8 cellular contexts compared by ENCODE assay signal in the genomic region with DNA sequence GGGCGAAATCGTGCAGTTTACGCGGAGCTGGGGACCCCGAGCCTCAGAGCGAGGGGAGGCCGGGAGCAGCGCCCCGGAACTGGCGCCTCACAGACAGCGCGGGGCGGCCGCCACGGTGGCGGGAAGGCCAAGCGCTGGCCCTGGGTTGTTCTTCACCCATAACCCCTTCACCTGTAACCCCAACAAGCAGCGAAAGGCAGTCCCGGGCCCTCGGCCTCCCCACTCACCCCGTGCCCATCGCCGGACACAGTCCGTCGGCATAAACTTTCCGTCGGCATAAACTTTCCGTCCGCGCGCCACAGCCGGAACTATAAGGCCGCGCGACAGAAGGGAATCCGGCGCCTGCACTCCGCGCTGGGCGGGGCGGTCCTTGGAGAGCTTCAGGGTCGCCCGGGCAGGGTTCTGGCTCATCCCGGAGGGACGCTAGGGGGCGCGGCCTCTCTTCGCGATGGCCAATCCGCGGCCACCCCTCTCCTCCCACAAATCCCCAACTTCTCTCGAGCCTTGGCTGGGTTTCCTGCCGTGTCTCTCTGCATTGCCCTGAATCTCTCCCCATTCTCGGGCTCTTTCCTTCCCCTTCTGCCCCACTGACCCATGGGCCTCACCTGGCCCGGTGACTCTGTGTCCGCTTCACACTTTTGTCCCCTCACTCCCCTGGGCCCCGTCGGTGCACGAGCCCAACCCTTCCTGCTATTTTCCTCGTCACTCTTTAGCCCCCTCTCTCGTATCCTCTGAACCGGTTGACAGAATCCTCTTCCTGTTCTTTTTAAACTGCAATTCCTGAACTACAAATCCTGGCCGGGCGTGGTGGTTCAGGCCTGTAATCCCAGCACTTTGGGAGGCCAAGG. TPM values are rescaled to one million over a fixed set of nuclear protein-coding genes. Genes with fewer than 3 reads are reported as not detected.
DNase-seq lines count a peak whose midpoint lies in the region; ATAC-seq and TF ChIP-seq lines count a peak whose summit lies in the region.

A gene (minus strand): TSS at position 261 of the 848 bp plus-strand sequence. CDS start 3,751 bp downstream, outside the sequence.

- TF ChIP-seq CTCF in LNCAP (IDR thresholded peaks at IDR 0.05), result peak; percentile 76

- H3K9me3 Mint-ChIP-seq in naive thymus-derived CD4-positive, alpha-beta T cell, result peaks cover 0 to 2% (median 0%) of the 10 kb centered on the region in 11 donors
- H3K9me3 Mint-ChIP-seq in stimulated activated naive B cell treated with anti-CD40 and anti-IgM and Interleukin-4, amounts not matched to agents 10 μg/mL and 1 μg/mL and 100 μg/mL, for 72 hours, result no peaks in the 10 kb centered on the region

- no peaks in the 10 kb centered on the region for H3K36me3 Mint-ChIP-seq in naive thymus-derived CD4-positive, alpha-beta T cell
- H3K36me3 Mint-ChIP-seq in stimulated activated naive B cell treated with anti-CD40 and anti-IgM and Interleukin-4, amounts not matched to agents 10 μg/mL and 1 μg/mL and 100 μg/mL, for 72 hours, result peaks cover 0 to 2% of the 10 kb centered on the region in 2 donors

- peak; percentile 99 for ATAC-seq in naive thymus-derived CD4-positive, alpha-beta T cell
- peak; percentile 98 to 99 for ATAC-seq in stimulated activated naive B cell treated with anti-CD40 and anti-IgM and Interleukin-4, amounts not matched to agents 10 μg/mL and 1 μg/mL and 100 μg/mL, for 72 hours (replicated peaks)

- intact Hi-C loops in naive thymus-derived CD4-positive, alpha-beta T cell (cut with micrococcal nuclease), result loop anchor here (1.0 to 10.0 kb wide), 10 partner anchors 28 to 886 kb away; a partner anchor contains a TSS

- H3K4me3 Mint-ChIP-seq in naive thymus-derived CD4-positive, alpha-beta T cell, result peak within 1 kb of the TSS; percentile 95 to 99 (median 98)
- H3K4me3 Mint-ChIP-seq in stimulated activated naive B cell treated with anti-CD40 and anti-IgM and Interleukin-4, amounts not matched to agents 10 μg/mL and 1 μg/mL and 100 μg/mL, for 72 hours, result peak within 1 kb of the TSS; percentile 90 to 95

- peak within 1 kb of the TSS; percentile 89 for H3K27ac ChIP-seq in naive thymus-derived CD4-positive, alpha-beta T cell (ENCODE audit: low read depth, low read length)

- H3K27me3 Mint-ChIP-seq in naive thymus-derived CD4-positive, alpha-beta T cell, result no peaks in the 10 kb centered on the region
- H3K27me3 Mint-ChIP-seq in stimulated activated naive B cell treated with anti-CD40 and anti-IgM and Interleukin-4, amounts not matched to agents 10 μg/mL and 1 μg/mL and 100 μg/mL, for 72 hours, result no peaks in the 10 kb centered on the region

- peaks cover 18 to 21% of the 10 kb centered on the region in 2 donors for H3K4me1 ChIP-seq in naive thymus-derived CD4-positive, alpha-beta T cell (ENCODE audit: control insufficient read depth in 2 of 2, insufficient read depth in 2 of 2, low read length in 2 of 2)

- DNase-seq in ELF-1 (ENCODE audit: low read depth, low spot score) (peak; percentile 98), GOT3 (lab: John Stamatoyannopoulos, UW) (peak; percentile 90), RPMI8226 (peak; percentile 100), fibroblast of gingiva (ENCODE audit: low read depth) (peak; percentile 97)
- DNase-seq in activated T-helper 1 cell treated with anti-CD3 and anti-CD28 coated beads, Interleukin-2, amount 50 U/mL, for 16 hours (ENCODE audit: low read depth in 1 of 2, low spot score in 1 of 2), result peak; percentile 79 to 92
- DNase-seq in naive thymus-derived CD4-positive, alpha-beta T cell, result peak; percentile 74 to 96 (median 80)
- DNase-seq in stimulated activated naive B cell treated with anti-CD40 and anti-IgM and Interleukin-4, amounts not matched to agents 10 μg/mL and 1 μg/mL and 100 μg/mL, for 72 hours, result peak; percentile 93

- H3K36me3 ChIP-seq in naive thymus-derived CD4-positive, alpha-beta T cell (ENCODE audit: control insufficient read depth in 2 of 3, insufficient read depth in 3 of 3, low read length in 3 of 3), result no peaks in the 10 kb centered on the region

- peak within 1 kb of the TSS; percentile 97 for H3K4me3 ChIP-seq in naive thymus-derived CD4-positive, alpha-beta T cell (ENCODE audit: low read length)

- no peaks in the 10 kb centered on the region for H3K27me3 ChIP-seq in naive thymus-derived CD4-positive, alpha-beta T cell (ENCODE audit: control insufficient read depth in 2 of 2, insufficient read depth in 2 of 2, low read length in 2 of 2)

- CTCF ChIA-PET in naive thymus-derived CD4-positive, alpha-beta T cell (lab: Charles Lee), result interaction anchor here (0.6 to 0.8 kb wide), 2 partner anchors 49 to 79 kb away, joined by 3 to 4 read pairs; no protein-coding TSS in a partner anchor

- H3K4me1 Mint-ChIP-seq in naive thymus-derived CD4-positive, alpha-beta T cell, result peaks cover 11 to 44% (median 32%) of the 10 kb centered on the region in 7 donors
- H3K4me1 Mint-ChIP-seq in stimulated activated naive B cell treated with anti-CD40 and anti-IgM and Interleukin-4, amounts not matched to agents 10 μg/mL and 1 μg/mL and 100 μg/mL, for 72 hours, result peaks cover 18 to 41% of the 10 kb centered on the region in 2 donors

- peak within 1 kb of the TSS; percentile 97 to 100 (median 98) for H3K27ac Mint-ChIP-seq in naive thymus-derived CD4-positive, alpha-beta T cell
- peak within 1 kb of the TSS; percentile 96 for H3K27ac Mint-ChIP-seq in stimulated activated naive B cell treated with anti-CD40 and anti-IgM and Interleukin-4, amounts not matched to agents 10 μg/mL and 1 μg/mL and 100 μg/mL, for 72 hours

- H3K9me3 ChIP-seq in naive thymus-derived CD4-positive, alpha-beta T cell (ENCODE audit: control insufficient read depth in 2 of 3, low read length in 3 of 3), result no peaks in the 10 kb centered on the region

- POLR2A ChIA-PET in naive thymus-derived CD4-positive, alpha-beta T cell (lab: Charles Lee), result interaction anchor here (0.6 to 2.2 kb wide), 7 partner anchors 13 to 627 kb away, joined by 3 to 11 read pairs (median 4); a partner anchor contains a TSS

RNA-seq across cellular contexts. Expression of the gene that starts here (rescaled TPM):
- 10 to 100 TPM; 19.1 to 38.3 (median 35.9) TPM for total RNA-seq in naive thymus-derived CD4-positive, alpha-beta T cell
- polyA plus RNA-seq in naive thymus-derived CD4-positive, alpha-beta T cell, result 10 to 100 TPM; 16.0 to 35.0 TPM

Comparison
In these comparisons a context has a peak if more than half of its experiments do, and no peak if none do; other contexts are left out.
1. Peak in every context shown above with its lines: DNase-seq, ATAC-seq, H3K4me3 ChIP-seq and H3K27ac ChIP-seq.